Comparison of ENCODE assay signal across 13 cellular contexts in genomic region chr11:114353448-114353847, GRCh38. TPM values are rescaled to one million over a fixed set of nuclear protein-coding genes. Genes with fewer than 3 reads are reported as not detected.
"Had no signal": no experiment of that assay in that cellular context is flagged by ENCODE, and none has a peak within 500 bp of the region (broad histone marks: within the 10 kb centered on the region; RNA-seq: fewer than 3 reads in every experiment).

No MANE protein-coding gene starts in this region.

- ATAC-seq: activated CD4-positive, CD25-positive, alpha-beta regulatory T cell treated with anti-CD3 and anti-CD28 coated beads, Interleukin-2, amount 50 U/mL, for 24 hours; right cardiac atrium had no signal

- H3K36me3 Mint-ChIP-seq: activated naive CD4-positive, alpha-beta T cell treated with anti-CD3 and anti-CD28 coated beads, Interleukin-2, amount 10 ng/mL, durations not matched to agents 7 days and 5 days had no signal

- H3K36me3 ChIP-seq: esophagus squamous epithelium, prostate gland, stomach, thoracic aorta had no signal

- H3K27me3 ChIP-seq: esophagus squamous epithelium, stomach had no signal

- H3K9me3 ChIP-seq: esophagus squamous epithelium, prostate gland, stomach, thoracic aorta had no signal

- H3K4me3 ChIP-seq: esophagus squamous epithelium, prostate gland, stomach, thoracic aorta had no signal

- H3K9me3 Mint-ChIP-seq: activated naive CD4-positive, alpha-beta T cell treated with anti-CD3 and anti-CD28 coated beads, Interleukin-2, amount 10 ng/mL, durations not matched to agents 7 days and 5 days; activated T-helper 2 cell treated with anti-CD3 and anti-CD28 coated beads, Interferon-gamma antibody, Interleukin-2, Interleukin-4, amounts not matched to agents 10 μg/mL and 5 μg/mL and 100 μg/mL, durations not matched to agents 14 hours and 24 hours and 36 hours; nephron had no signal

- H3K4me3 Mint-ChIP-seq: activated naive CD4-positive, alpha-beta T cell treated with anti-CD3 and anti-CD28 coated beads, Interleukin-2, amount 10 ng/mL, durations not matched to agents 7 days and 5 days; nephron had no signal

- DNase-seq: activated naive CD4-positive, alpha-beta T cell treated with anti-CD3 and anti-CD28 coated beads, Interleukin-2, amount 10 ng/mL, durations not matched to agents 7 days and 5 days; caudate nucleus; effector CD8-positive, alpha-beta T cell; esophagus squamous epithelium; occipital lobe; right cardiac atrium; stomach; T-helper 1 cell had no signal

- H3K27ac ChIP-seq: esophagus squamous epithelium, prostate gland, stomach, thoracic aorta had no signal

- H3K27ac Mint-ChIP-seq: activated naive CD4-positive, alpha-beta T cell treated with anti-CD3 and anti-CD28 coated beads, Interleukin-2, amount 10 ng/mL, durations not matched to agents 7 days and 5 days; activated T-helper 2 cell treated with anti-CD3 and anti-CD28 coated beads, Interferon-gamma antibody, Interleukin-2, Interleukin-4, amounts not matched to agents 10 μg/mL and 5 μg/mL and 100 μg/mL, durations not matched to agents 14 hours and 24 hours and 36 hours had no signal

- H3K4me1 Mint-ChIP-seq: activated naive CD4-positive, alpha-beta T cell treated with anti-CD3 and anti-CD28 coated beads, Interleukin-2, amount 10 ng/mL, durations not matched to agents 7 days and 5 days had no signal

RNA-seq across cellular contexts. Expression of gene NNMT, which starts 57.2 kb away (rescaled TPM):
- total RNA-seq: activated T-helper 2 cell treated with anti-CD3 and anti-CD28 coated beads, Interferon-gamma antibody, Interleukin-2, Interleukin-4, amounts not matched to agents 10 μg/mL and 5 μg/mL and 100 μg/mL, durations not matched to agents 14 hours and 24 hours and 36 hours; occipital lobe had no signal
